In the genomic region with DNA sequence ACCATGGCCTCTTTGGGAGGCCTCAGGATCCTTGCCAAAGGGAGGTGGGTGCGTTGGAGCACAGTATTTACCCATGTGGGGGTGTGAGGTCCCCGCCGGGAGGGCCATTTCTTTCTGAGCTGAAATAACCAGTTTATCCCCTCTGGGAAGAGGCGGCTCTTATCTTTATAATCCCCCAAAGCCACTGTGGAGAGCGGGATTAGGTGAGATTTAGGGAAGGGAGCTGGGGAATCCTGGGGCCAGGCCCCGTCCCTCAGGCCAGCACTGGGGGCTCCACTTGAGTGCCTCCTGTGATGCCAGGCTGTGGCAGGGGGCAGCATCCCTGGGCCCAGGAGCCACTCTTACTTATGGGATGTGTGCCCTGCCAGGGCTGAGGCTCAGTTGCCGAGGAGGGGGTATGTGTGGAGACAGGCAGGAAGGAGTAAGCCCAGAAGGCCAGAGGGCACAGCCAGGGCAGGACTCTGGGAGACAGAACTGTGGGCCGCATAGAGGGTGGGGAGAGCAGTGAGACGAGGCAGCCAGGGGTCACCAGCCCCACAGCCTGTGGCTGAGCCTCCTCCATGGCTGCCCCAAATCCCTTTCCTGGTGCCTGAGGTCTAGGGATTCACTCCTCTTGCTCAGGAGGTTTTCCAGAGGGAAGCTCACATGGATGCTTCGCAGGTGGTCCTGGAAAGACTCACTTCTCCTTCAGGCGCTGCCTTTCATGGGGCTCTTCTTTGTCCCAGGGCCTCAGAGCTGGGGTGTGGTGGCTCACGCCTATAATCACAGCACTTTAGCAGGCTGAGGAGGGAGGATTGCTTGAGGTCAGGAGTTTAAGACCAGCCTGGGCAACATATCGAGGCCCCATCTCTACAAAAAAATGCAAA, we compare ENCODE assay signal across 17 cellular contexts. TPM values are rescaled to one million over a fixed set of nuclear protein-coding genes. Genes with fewer than 3 reads are reported as not detected.
DNase-seq lines count a peak whose midpoint lies in the region; ATAC-seq lines count a peak whose summit lies in the region.
"Had no signal": no experiment of that assay in that cellular context is flagged by ENCODE, and none has a peak within 500 bp of the region (broad histone marks: within the 10 kb centered on the region; RNA-seq: fewer than 3 reads in every experiment).

No MANE protein-coding gene starts in this region.

- H3K27ac Mint-ChIP-seq in activated naive CD4-positive, alpha-beta T cell treated with anti-CD3 and anti-CD28 coated beads, Interleukin-2, amount 50 U/mL, for 72 hours, result peak overlapping the region; percentile 15 to 29
- peak overlapping the region; percentile 9 for H3K27ac Mint-ChIP-seq in T-helper 17 cell
- peak overlapping the region; percentile 85 for H3K27ac Mint-ChIP-seq in stimulated activated effector memory CD8-positive, alpha-beta T cell treated with anti-CD3 and anti-CD28 coated beads, Interleukin-12 subunit alpha, Interleukin-12 subunit beta, amount 100 ng/mL, for 72 hours

- H3K4me3 Mint-ChIP-seq in T-helper 17 cell, result no peak overlapping the region
- no peak overlapping the region for H3K4me3 Mint-ChIP-seq in stimulated activated effector memory CD8-positive, alpha-beta T cell treated with anti-CD3 and anti-CD28 coated beads, Interleukin-12 subunit alpha, Interleukin-12 subunit beta, amount 100 ng/mL, for 72 hours

- H3K36me3 Mint-ChIP-seq in activated naive CD4-positive, alpha-beta T cell treated with anti-CD3 and anti-CD28 coated beads, Interleukin-2, amount 50 U/mL, for 72 hours, result no peaks in the 10 kb centered on the region
- H3K36me3 Mint-ChIP-seq in T-helper 17 cell (ENCODE audit: low read depth), result peaks cover 2% of the 10 kb centered on the region
- peaks cover under 1% of the 10 kb centered on the region for H3K36me3 Mint-ChIP-seq in stimulated activated effector memory CD8-positive, alpha-beta T cell treated with anti-CD3 and anti-CD28 coated beads, Interleukin-12 subunit alpha, Interleukin-12 subunit beta, amount 100 ng/mL, for 72 hours

- H3K9me3 Mint-ChIP-seq in activated naive CD4-positive, alpha-beta T cell treated with anti-CD3 and anti-CD28 coated beads, Interleukin-2, amount 50 U/mL, for 72 hours, result no peaks in the 10 kb centered on the region
- no peaks in the 10 kb centered on the region for H3K9me3 Mint-ChIP-seq in stimulated activated effector memory CD8-positive, alpha-beta T cell treated with anti-CD3 and anti-CD28 coated beads, Interleukin-12 subunit alpha, Interleukin-12 subunit beta, amount 100 ng/mL, for 72 hours

- ATAC-seq in activated naive CD4-positive, alpha-beta T cell treated with anti-CD3 and anti-CD28 coated beads, Interleukin-2, amount 50 U/mL, for 72 hours, result no peak
- ATAC-seq in T-helper 17 cell (no peak), HG03442 (IDR thresholded peaks at IDR 0.05; ENCODE audit: unreplicated experiment) (no peak), HG02973 (IDR thresholded peaks at IDR 0.05; ENCODE audit: unreplicated experiment) (no peak)
- ATAC-seq in stimulated activated effector memory CD8-positive, alpha-beta T cell treated with anti-CD3 and anti-CD28 coated beads, Interleukin-12 subunit alpha, Interleukin-12 subunit beta, amount 100 ng/mL, for 72 hours, result no peak
- ATAC-seq: body of pancreas had no signal

- no peak for DNase-seq in activated naive CD4-positive, alpha-beta T cell treated with anti-CD3 and anti-CD28 coated beads, Interleukin-2, amount 50 U/mL, for 72 hours (ENCODE audit: low spot score in 2 of 2)
- DNase-seq in activated naive CD4-positive, alpha-beta T cell (lab: John Stamatoyannopoulos, UW), result no peak
- DNase-seq in T-helper 17 cell (no peak), left kidney (ENCODE audit: low read depth, low spot score) (peak; percentile 13), posterior vena cava (ENCODE audit: low spot score) (no peak)
- peak in 1 of 2 donors; percentile 45 for DNase-seq in stimulated activated effector memory CD8-positive, alpha-beta T cell treated with anti-CD3 and anti-CD28 coated beads, Interleukin-12 subunit alpha, Interleukin-12 subunit beta, amount 100 ng/mL, for 72 hours (ENCODE audit: low spot score in 2 of 2)
- DNase-seq: body of pancreas; DND-41; esophagus squamous epithelium; MG63; NCI-H1694 treated with DMSO at 0.1 percent for 48 hours; PC-9; stimulated activated CD4-positive, alpha-beta T cell treated with anti-CD3 and anti-CD28 coated beads, Interleukin-1b, Interleukin-23, amount 100 ng/mL, for 48 hours; SW 1271; tibial artery had no signal

- H3K27me3 Mint-ChIP-seq in T-helper 17 cell, result no peaks in the 10 kb centered on the region

- intact Hi-C loops in posterior vena cava (cut with DNase I), result no loop called here

- H3K4me1 Mint-ChIP-seq in T-helper 17 cell, result peaks cover 11% of the 10 kb centered on the region
- H3K4me1 Mint-ChIP-seq in stimulated activated effector memory CD8-positive, alpha-beta T cell treated with anti-CD3 and anti-CD28 coated beads, Interleukin-12 subunit alpha, Interleukin-12 subunit beta, amount 100 ng/mL, for 72 hours, result peaks cover 20% of the 10 kb centered on the region

- no peaks in the 10 kb centered on the region for H3K9me3 ChIP-seq in T-helper 17 cell (ENCODE audit: control insufficient read depth, low read length, poor library complexity, severe bottlenecking)
- H3K9me3 ChIP-seq: body of pancreas, esophagus squamous epithelium, MG63, tibial artery had no signal

RNA-seq across cellular contexts. Expression of a gene that starts 25.0 kb away (rescaled TPM):
- total RNA-seq in activated naive CD4-positive, alpha-beta T cell treated with anti-CD3 and anti-CD28 coated beads, Interleukin-2, amount 50 U/mL, for 72 hours, result 10 to 100 TPM; 64.5 to 65.2 TPM
- total RNA-seq in T-helper 17 cell, result 10 to 100 TPM; 70.1 to 70.2 TPM
- 10 to 100 TPM; 53.8 to 64.3 TPM for total RNA-seq in posterior vena cava

RNA-seq across cellular contexts. Expression of a gene that starts 33.9 kb away (rescaled TPM):
- 1 to 10 TPM; 1.7 to 3.5 TPM for total RNA-seq in activated naive CD4-positive, alpha-beta T cell treated with anti-CD3 and anti-CD28 coated beads, Interleukin-2, amount 50 U/mL, for 72 hours
- under 1 TPM; 0.08 to 0.40 TPM for total RNA-seq in T-helper 17 cell
- 10 to 100 TPM; 51.1 to 57.6 TPM for total RNA-seq in posterior vena cava

RNA-seq across cellular contexts. Expression of a gene that starts 34.9 kb away (rescaled TPM):
- 10 to 100 TPM; 26.8 to 45.5 TPM for total RNA-seq in activated naive CD4-positive, alpha-beta T cell treated with anti-CD3 and anti-CD28 coated beads, Interleukin-2, amount 50 U/mL, for 72 hours
- total RNA-seq in T-helper 17 cell, result 10 to 100 TPM; 49.7 to 56.5 TPM
- total RNA-seq in posterior vena cava, result 10 to 100 TPM in 1 of 2 donors, 1 to 10 TPM in 1; 8.8 to 15.2 TPM

RNA-seq across cellular contexts. Expression of a gene that starts 44.1 kb away (rescaled TPM):
- total RNA-seq in activated naive CD4-positive, alpha-beta T cell treated with anti-CD3 and anti-CD28 coated beads, Interleukin-2, amount 50 U/mL, for 72 hours, result 10 to 100 TPM; 12.0 to 12.8 TPM
- total RNA-seq in T-helper 17 cell (10 to 100 TPM; 39.3 to 41.9 TPM), posterior vena cava (1 to 10 TPM; 6.4 to 6.8 TPM)

Comparison
In these comparisons a context has a peak if more than half of its experiments do, and no peak if none do; other contexts are left out.
1. H3K27ac Mint-ChIP-seq: peak in every context shown above with its lines; median percentile 85 in stimulated activated effector memory CD8-positive, alpha-beta T cell treated with anti-CD3 and anti-CD28 coated beads, Interleukin-12 subunit alpha, Interleukin-12 subunit beta, amount 100 ng/mL, for 72 hours; 22 in activated naive CD4-positive, alpha-beta T cell treated with anti-CD3 and anti-CD28 coated beads, Interleukin-2, amount 50 U/mL, for 72 hours; 9 in T-helper 17 cell.
2. RNA of a gene that starts 33.9 kb away (total RNA-seq): 51.1 to 57.6 TPM in posterior vena cava; 1.7 to 3.5 TPM in activated naive CD4-positive, alpha-beta T cell treated with anti-CD3 and anti-CD28 coated beads, Interleukin-2, amount 50 U/mL, for 72 hours and 0.08 to 0.40 TPM in T-helper 17 cell; every median in the first group is over 10 times any median in the second.